Comparison of ENCODE assay signal across 9 cellular contexts in the genomic region with DNA sequence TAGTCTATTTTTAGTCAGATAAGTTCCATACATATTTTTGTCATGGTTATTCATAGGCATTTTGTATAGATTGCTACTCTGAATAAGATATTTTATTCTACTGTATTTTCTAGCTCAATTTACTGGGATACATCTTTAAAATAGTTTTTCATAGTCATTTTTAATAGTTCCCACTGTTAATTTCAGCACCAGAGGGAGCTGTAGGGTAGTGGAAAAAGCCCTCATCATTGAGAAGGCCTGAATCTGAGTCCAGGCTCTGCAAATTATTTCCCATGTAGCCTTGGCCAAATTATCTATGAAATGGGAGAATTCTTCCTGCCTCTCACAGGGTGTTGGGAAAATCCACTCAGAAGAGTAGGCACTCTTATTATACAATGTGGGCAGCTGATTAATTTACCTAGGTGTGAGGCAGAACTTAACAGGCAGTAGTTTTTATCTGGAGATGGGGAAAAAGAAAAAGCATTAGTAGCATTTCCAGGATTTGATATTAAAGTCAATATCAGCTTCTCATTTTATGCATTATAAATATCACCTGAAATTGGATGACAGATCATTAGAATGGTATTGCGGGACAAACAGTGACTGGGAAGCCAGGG.
A peak's percentile ranks its signal among the peaks of the same experiment; 100 is the strongest.
DNase-seq lines count a peak whose midpoint lies in the region; ATAC-seq, FAIRE-seq and TF ChIP-seq lines count a peak whose summit lies in the region.
"Had no signal": no experiment of that assay in that cellular context is flagged by ENCODE, and none has a peak within 500 bp of the region (broad histone marks: within the 10 kb centered on the region; RNA-seq: fewer than 3 reads in every experiment).

No MANE protein-coding gene starts in this region.

- H3K36me3 ChIP-seq in body of pancreas (replicated peaks in 1 of 2; ENCODE audit: insufficient read depth in 1 of 2, low read depth in 2 of 2) (no peaks in the 10 kb centered on the region), HepG2 (replicated peaks in 1 of 2; ENCODE audit: control insufficient read depth in 1 of 2, insufficient read depth in 2 of 2, low read length in 2 of 2) (no peaks in the 10 kb centered on the region)

- no peaks in the 10 kb centered on the region for H3K79me2 ChIP-seq in HepG2 (ENCODE audit: insufficient read depth, low read length)
- H3K79me2 ChIP-seq: parathyroid adenoma had no signal

- TF ChIP-seq EP300 in HepG2 (IDR thresholded peaks at IDR 0.05; ENCODE audit: low read depth in 2 of 2, low read length in 2 of 2): no peak
- TF ChIP-seq EP300 in HepG2 (CRISPR knock-in tag; IDR thresholded peaks at IDR 0.05; ENCODE audit: borderline replicate concordance): no peak

- no peak overlapping the region for H3K4me2 ChIP-seq in HepG2 (ENCODE audit: low read depth, low read length)

- 88 to 100% methylated on average over 1 of the region's 1 CpG for WGBS in body of pancreas, 2 donors
- WGBS in HepG2 (ENCODE audit: low lambda C conversion rate): 0% methylated on average over 1 of the region's 1 CpG

- POLR2A ChIA-PET in HepG2 (lab: Yijun Ruan, JAX): no interaction called here

- H3K27ac ChIP-seq in body of pancreas (no peak overlapping the region), HepG2 (ENCODE audit: extremely low read length, insufficient read depth, low read length) (no peak overlapping the region)
- H3K27ac ChIP-seq: parathyroid adenoma had no signal

- BruUV-seq in HepG2 (replicated peaks; lab: Mats Ljungman, UMichigan): no TSS peak

- no peaks in the 10 kb centered on the region for H3K9me3 ChIP-seq in body of pancreas
- no peaks in the 10 kb centered on the region for H3K9me3 ChIP-seq in HepG2 (ENCODE audit: low read length)

- TF ChIP-seq CTCF in GM12874 (IDR thresholded peaks at IDR 0.05; ENCODE audit: insufficient read depth, low read depth, low read length): peak; percentile 31; the same call in 1 of the 2 replicates
- TF ChIP-seq CTCF in body of pancreas (IDR thresholded peaks at IDR 0.05): peak in 6 of 7 experiments; percentile 18 to 47 (median 31)
- TF ChIP-seq CTCF in HepG2 (CRISPR knock-in tag; IDR thresholded peaks at IDR 0.05): peak; percentile 44

- no peak overlapping the region for H2AFZ ChIP-seq in HepG2 (ENCODE audit: low read length)
- H2AFZ ChIP-seq: parathyroid adenoma had no signal

- in situ Hi-C loops in HepG2 (cut with HindIII; ENCODE audit: extremely low pct_ligation_motif_present, low pct_unique_long_range_greater_than_20kb): loop anchor here (25.0 kb wide), 1 partner anchor 545 kb away; no protein-coding TSS in a partner anchor

- no peak for FAIRE-seq in HepG2 (lab: Jason Lieb, UNC)

- TF ChIP-seq POLR2A in body of pancreas (IDR thresholded peaks at IDR 0.05): no peak
- TF ChIP-seq POLR2A in HepG2 (IDR thresholded peaks at IDR 0.05; ENCODE audit: insufficient read depth in 1 of 2, low read depth in 2 of 2, low read length in 2 of 2): no peak

- H4K20me1 ChIP-seq in HepG2 (ENCODE audit: insufficient read depth, low read length): no peaks in the 10 kb centered on the region

- CTCF ChIA-PET in HepG2 (lab: Yijun Ruan, JAX; ENCODE audit: low intra/inter-chr PET ratio, low total read pairs): interaction anchor here (1.0 kb wide), 1 partner anchor 535 kb away, joined by 3 read pairs; no protein-coding TSS in a partner anchor

- DNase-seq in NCI-H1694 (lab: John Stamatoyannopoulos, UW): peak; percentile 58
- peak in 1 of 4 donors; percentile 9 for DNase-seq in body of pancreas
- DNase-seq in HepG2 (ENCODE audit: low spot score): peak; percentile 3
- DNase-seq in activated CD8-positive, alpha-beta memory T cell treated with anti-CD3 and anti-CD28 coated beads, Interleukin-2, amount 50 U/mL, for 48 hours: no peak
- DNase-seq in effector CD8-positive, alpha-beta T cell (lab: John Stamatoyannopoulos, UW): no peak
- DNase-seq: activated B cell treated with CpG ODN at 0.5 μM for 24 hours had no signal

- no peak overlapping the region for H3K9ac ChIP-seq in HepG2 (ENCODE audit: insufficient read depth, low read depth, low read length)
- H3K9ac ChIP-seq: parathyroid adenoma had no signal

- H3K27me3 ChIP-seq in body of pancreas (no peaks in the 10 kb centered on the region), HepG2 (ENCODE audit: control insufficient read depth in 1 of 2, insufficient read depth in 2 of 2, low read length in 2 of 2) (no peaks in the 10 kb centered on the region; a peak in 1 of 5 replicates)

- H3K4me1 ChIP-seq in body of pancreas (no peaks in the 10 kb centered on the region), HepG2 (ENCODE audit: insufficient read depth, low read length) (no peaks in the 10 kb centered on the region)
- H3K4me1 ChIP-seq: parathyroid adenoma had no signal

- H3K4me3 ChIP-seq in body of pancreas: no peak overlapping the region
- no peak overlapping the region for H3K4me3 ChIP-seq in HepG2 (replicated peaks in 1 of 3; ENCODE audit: insufficient read depth in 1 of 3, low read depth in 2 of 3, low read length in 3 of 3)

- no peak for TF ChIP-seq RAD21 in HepG2 (CRISPR knock-in tag; IDR thresholded peaks at IDR 0.05)

- intact Hi-C loops in body of pancreas (cut with DNase I) (no loop called here), HepG2 (cut with micrococcal nuclease; ENCODE audit: unreplicated experiment) (no loop called here)

- ATAC-seq in body of pancreas: no peak
- peak; percentile 45; the same call in 1 of the 3 replicates for ATAC-seq in HepG2
- no peak for ATAC-seq in HG02759 (IDR thresholded peaks at IDR 0.05; ENCODE audit: unreplicated experiment)

TF ChIP-seq in HepG2, 621 proteins besides CTCF, POLR2A, EP300 and RAD21:
- no peak for TF ChIP-seq SMARCC2 (IDR thresholded peaks at IDR 0.05)
- TF ChIP-seq TBP (CRISPR knock-in tag; IDR thresholded peaks at IDR 0.05): no peak
- peak; percentile 61 for TF ChIP-seq STAG1 (CRISPR knock-in tag; IDR thresholded peaks at IDR 0.05)
- no peak for TF ChIP-seq ZBTB1 (CRISPR knock-in tag; IDR thresholded peaks at IDR 0.05; ENCODE audit: borderline replicate concordance)
- TF ChIP-seq PCBP2 (optimal IDR thresholded peaks at IDR 0.05; ENCODE audit: low read depth, low read length, poor library complexity, severe bottlenecking): no peak
- TF ChIP-seq SMC3 (IDR thresholded peaks at IDR 0.05; ENCODE audit: low read length): peak; percentile 40; the same call in 1 of the 2 replicates

Comparison
In these comparisons a context has a peak if more than half of its experiments do, and no peak if none do; other contexts are left out.
1. DNase-seq: peak in NCI-H1694 (single experiment) and HepG2 (single experiment); none in activated CD8-positive, alpha-beta memory T cell treated with anti-CD3 and anti-CD28 coated beads, Interleukin-2, amount 50 U/mL, for 48 hours (single experiment) and effector CD8-positive, alpha-beta T cell (single experiment).
2. Peak in every context shown above with its lines, with median percentiles within 50 percentile points of each other: CTCF ChIP-seq.